Comparison of ENCODE assay signal across 13 cellular contexts in genomic region chr4:101136373-101137370, GRCh38.
DNase-seq lines count a peak whose midpoint lies in the region; ATAC-seq and TF ChIP-seq lines count a peak whose summit lies in the region.
"Had no signal": no experiment of that assay in that cellular context is flagged by ENCODE, and none has a peak within 500 bp of the region (broad histone marks: within the 10 kb centered on the region; RNA-seq: fewer than 3 reads in every experiment).

No MANE protein-coding gene starts in this region.

- H4K20me1 ChIP-seq in HCT116 (ENCODE audit: insufficient read depth), result no peaks in the 10 kb centered on the region

- no peak overlapping the region for H2AFZ ChIP-seq in HCT116 (ENCODE audit: low read depth, low read length, poor library complexity, severe bottlenecking)

- TF ChIP-seq CTCF in HCT116 (IDR thresholded peaks at IDR 0.05 in 2 of 3, conservative IDR thresholded peaks at IDR 0.05 in 1 of 3; ENCODE audit: borderline replicate concordance in 1 of 3, insufficient read depth in 1 of 3, low read depth in 2 of 3, low read length in 2 of 3), result no peak
- TF ChIP-seq CTCF in left lung (IDR thresholded peaks at IDR 0.05), result no peak

- H3K9me2 ChIP-seq in HCT116 (ENCODE audit: insufficient read depth), result no peaks in the 10 kb centered on the region

- intact Hi-C loops in HCT116 (cut with micrococcal nuclease), result loop anchor here (1.0 kb wide), 1 partner anchor 22 kb away; no protein-coding TSS in a partner anchor
- intact Hi-C loops in left lung (cut with DNase I), result no loop called here
- intact Hi-C loops in sciatic nerve (cut with DNase I), result no loop called here

- H3K79me2 ChIP-seq in HCT116 (ENCODE audit: insufficient read depth, low read length), result peaks cover 93% of the 10 kb centered on the region

- 0 out of 2 replicates have a peak, but pooled peaks have one; percentile 3 for TF ChIP-seq RAD21 in HCT116 (IDR thresholded peaks at IDR 0.05; ENCODE audit: low read depth)

- ATAC-seq in HCT116, result peak; percentile 46
- peak; percentile 86 for ATAC-seq in left lung
- no peak for ATAC-seq in HG02610 (IDR thresholded peaks at IDR 0.05; ENCODE audit: unreplicated experiment)
- ATAC-seq in sciatic nerve, result no peak
- ATAC-seq: activated T-cell treated with anti-CD3 and anti-CD28 coated beads, Interleukin-2, amount 50 U/mL, for 72 hours had no signal

- DNase-seq in COLO668 (lab: John Stamatoyannopoulos, UW; ENCODE audit: unreplicated experiment) (peak; percentile 28), HCT116 (ENCODE audit: low read depth, low spot score) (no peak), NCI-H748 treated with DMSO at 0.1 percent for 48 hours (lab: John Stamatoyannopoulos, UW) (peak; percentile 73), left lung (no peak), NCI-H1694 treated with DMSO at 0.1 percent for 48 hours (lab: John Stamatoyannopoulos, UW) (no peak), sciatic nerve (ENCODE audit: low spot score) (no peak)
- DNase-seq: activated T-cell treated with anti-CD3 and anti-CD28 coated beads, Interleukin-2, amount 50 U/mL, for 72 hours; aorta; dermis blood vessel endothelial cell; mammary epithelial cell; Peyer's patch had no signal

- H3K27me3 ChIP-seq in HCT116 (ENCODE audit: insufficient read depth, low read length) (no peaks in the 10 kb centered on the region), left lung (no peaks in the 10 kb centered on the region)
- H3K27me3 ChIP-seq: neutrophil, Peyer's patch had no signal

- 0 out of 4 replicates have a peak, but pooled peaks cover 0 to 8% of the 10 kb centered on the region in 2 experiments for H3K36me3 ChIP-seq in HCT116 (ENCODE audit: control insufficient read depth in 1 of 2, insufficient read depth in 2 of 2, low read length in 2 of 2)
- no peaks in the 10 kb centered on the region for H3K36me3 ChIP-seq in left lung
- H3K36me3 ChIP-seq: neutrophil, Peyer's patch had no signal

- H3K4me1 ChIP-seq in HCT116 (ENCODE audit: control insufficient read depth in 1 of 2, insufficient read depth in 2 of 2, low read length in 2 of 2) (peaks cover 56 to 66% of the 10 kb centered on the region in 2 experiments), left lung (peaks cover 3 to 29% of the 10 kb centered on the region in 2 donors)

- H3K4me3 ChIP-seq in HCT116 (replicated peaks in 1 of 2; ENCODE audit: low read depth in 1 of 2, low read length in 2 of 2) (peak overlapping the region; percentile 4 to 44; a peak in 3 of 4 replicates), left lung (no peak overlapping the region)
- H3K4me3 ChIP-seq: Peyer's patch had no signal

- CTCF ChIA-PET in HCT116 (lab: Charles Lee), result no interaction called here

- H3K9me3 ChIP-seq in HCT116 (ENCODE audit: control insufficient read depth in 1 of 2, insufficient read depth in 1 of 2, low read depth in 1 of 2, low read length in 2 of 2) (no peaks in the 10 kb centered on the region), left lung (peaks cover 0 to 3% of the 10 kb centered on the region in 2 donors)
- H3K9me3 ChIP-seq: neutrophil, Peyer's patch had no signal

- H3K4me2 ChIP-seq in HCT116 (ENCODE audit: low read length), result peak overlapping the region; percentile 77

- no peak for TF ChIP-seq POLR2A in HCT116 (IDR thresholded peaks at IDR 0.05; ENCODE audit: borderline replicate concordance, extremely low read depth, insufficient read depth, insufficient read length)

- TSS peak; percentile 52 for BruUV-seq in HCT116 (replicated peaks; lab: Mats Ljungman, UMichigan)

- POLR2A ChIA-PET in HCT116 (lab: Charles Lee), result interaction anchor here (1.1 to 1.8 kb wide), 3 partner anchors 12 to 111 kb away, joined by 5 to 6 read pairs (median 6); no protein-coding TSS in a partner anchor

- H3K9ac ChIP-seq in HCT116 (ENCODE audit: low read length), result peak overlapping the region; percentile 51

- RAD21 ChIA-PET in HCT116 (lab: Charles Lee; ENCODE audit: low non-redundant PET in 1 of 2, low total read pairs in 2 of 2, uncharacterized antibody in 2 of 2, unreplicated experiment in 2 of 2), result interaction anchor here in 1 of 2 experiments (1.2 kb wide), 1 partner anchor 9 kb away, joined by 3 read pairs; no protein-coding TSS in a partner anchor

- H3K27ac ChIP-seq in HCT116 (ENCODE audit: low read depth, low read length) (peak overlapping the region; percentile 98), left lung (no peak overlapping the region)
- H3K27ac ChIP-seq: neutrophil, Peyer's patch had no signal

TF ChIP-seq in HCT116, 20 proteins besides CTCF, POLR2A, EP300 and RAD21:
- peak; percentile 28; the same call in 1 of the 2 replicates for TF ChIP-seq SP1 (IDR thresholded peaks at IDR 0.05; ENCODE audit: low read depth)
- no peak for TF ChIP-seq CBX3 (IDR thresholded peaks at IDR 0.05; ENCODE audit: low read depth)
- TF ChIP-seq JUND (IDR thresholded peaks at IDR 0.05), result 0 out of 2 replicates have a peak, but pooled peaks have one; percentile 23
- TF ChIP-seq SIN3A (IDR thresholded peaks at IDR 0.05; ENCODE audit: low read depth), result peak; percentile 59; the same call in 1 of the 2 replicates

Comparison
In these comparisons a context has a peak if more than half of its experiments do, and no peak if none do; other contexts are left out.
1. DNase-seq: peak in COLO668 (single experiment) and NCI-H748 treated with DMSO at 0.1 percent for 48 hours (single experiment); none in HCT116 (single experiment), left lung (0 of 2), NCI-H1694 treated with DMSO at 0.1 percent for 48 hours (single experiment) and sciatic nerve (single experiment).
2. ATAC-seq: peak in HCT116 (single experiment) and left lung (single experiment); none in HG02610 (single experiment) and sciatic nerve (single experiment).
3. H3K4me3 ChIP-seq: peak in HCT116 (2 of 2); none in left lung (0 of 2).